10 cellular contexts compared by ENCODE assay signal in the genomic region with DNA sequence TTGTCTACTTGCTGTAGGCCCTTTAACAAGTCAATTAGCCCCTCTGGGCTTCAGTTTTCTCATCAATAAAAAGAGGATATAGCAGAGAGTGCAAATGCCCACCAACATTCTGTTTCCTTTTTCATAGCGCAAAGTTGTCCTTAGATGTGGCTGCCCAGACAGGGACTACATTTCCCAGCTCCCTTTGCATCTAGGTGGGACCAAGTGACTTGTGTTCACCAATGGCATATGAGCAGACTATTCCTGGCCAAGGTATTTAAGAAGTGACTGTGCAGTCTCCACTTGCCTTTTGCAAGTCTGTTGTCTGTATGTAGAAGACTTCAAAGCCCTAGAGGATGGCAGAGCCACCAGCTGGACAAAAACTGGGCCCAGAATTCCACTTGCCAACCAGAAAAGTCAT. TPM values are rescaled to one million over a fixed set of nuclear protein-coding genes. Genes with fewer than 3 reads are reported as not detected.
DNase-seq lines count a peak whose midpoint lies in the region; ATAC-seq, FAIRE-seq and TF ChIP-seq lines count a peak whose summit lies in the region.
"Had no signal": no experiment of that assay in that cellular context is flagged by ENCODE, and none has a peak within 500 bp of the region (broad histone marks: within the 10 kb centered on the region; RNA-seq: fewer than 3 reads in every experiment).

No MANE protein-coding gene starts in this region.

- TF ChIP-seq CTCF in prostate gland (IDR thresholded peaks at IDR 0.05): no peak

- H3K4me3 ChIP-seq in prostate gland: no peak overlapping the region
- H3K4me3 ChIP-seq: suprapubic skin had no signal

- H3K36me3 ChIP-seq in prostate gland: no peaks in the 10 kb centered on the region
- H3K36me3 ChIP-seq: suprapubic skin had no signal

- FAIRE-seq in GM12891 (lab: Jason Lieb, UNC): peak; percentile 59

- peak; percentile 66 for ATAC-seq in HG03095 (IDR thresholded peaks at IDR 0.05; ENCODE audit: unreplicated experiment)
- no peak for ATAC-seq in GM21786 (IDR thresholded peaks at IDR 0.05; ENCODE audit: unreplicated experiment)
- ATAC-seq in HG03108 (IDR thresholded peaks at IDR 0.05; ENCODE audit: unreplicated experiment): no peak

- no peaks in the 10 kb centered on the region for H3K36me3 Mint-ChIP-seq in activated CD4-positive, alpha-beta memory T cell treated with anti-CD3 and anti-CD28 coated beads, Interleukin-2, amount 10 ng/mL, durations not matched to agents 7 days and 5 days (ENCODE audit: low read depth)

- H3K27me3 ChIP-seq in prostate gland (replicated peaks; ENCODE audit: insufficient read depth): no peaks in the 10 kb centered on the region
- H3K27me3 ChIP-seq: suprapubic skin had no signal

- H3K27ac Mint-ChIP-seq in activated CD4-positive, alpha-beta memory T cell treated with anti-CD3 and anti-CD28 coated beads, Interleukin-2, amount 10 ng/mL, durations not matched to agents 7 days and 5 days: no peak overlapping the region

- H3K27me3 Mint-ChIP-seq in activated CD4-positive, alpha-beta memory T cell treated with anti-CD3 and anti-CD28 coated beads, Interleukin-2, amount 10 ng/mL, durations not matched to agents 7 days and 5 days: peaks cover 17% of the 10 kb centered on the region

- no peak overlapping the region for H3K4me3 Mint-ChIP-seq in activated CD4-positive, alpha-beta memory T cell treated with anti-CD3 and anti-CD28 coated beads, Interleukin-2, amount 10 ng/mL, durations not matched to agents 7 days and 5 days

- POLR2A ChIA-PET in activated CD4-positive, alpha-beta memory T cell treated with anti-CD3 and anti-CD28 coated beads, Interleukin-2, amount 10 ng/mL, durations not matched to agents 7 days and 5 days (lab: Charles Lee): interaction anchor here (1.0 kb wide), 1 partner anchor 10 kb away, joined by 3 read pairs; no protein-coding TSS in a partner anchor

- no peaks in the 10 kb centered on the region for H3K4me1 ChIP-seq in prostate gland (replicated peaks)
- H3K4me1 ChIP-seq: suprapubic skin had no signal

- DNase-seq in GM12891 (ENCODE audit: insufficient read length, low spot score) (no peak), lung microvascular endothelial cell (ENCODE audit: low read depth in 2 of 2) (peak; percentile 35 to 64), KG1 (lab: John Stamatoyannopoulos, UW) (no peak), prostate gland (ENCODE audit: low spot score) (no peak)
- DNase-seq in activated CD4-positive, alpha-beta memory T cell treated with anti-CD3 and anti-CD28 coated beads, Interleukin-2, amount 10 ng/mL, durations not matched to agents 7 days and 5 days: peak; percentile 19

- intact Hi-C loops in prostate gland (cut with DNase I): no loop called here

- CTCF ChIA-PET in activated CD4-positive, alpha-beta memory T cell treated with anti-CD3 and anti-CD28 coated beads, Interleukin-2, amount 10 ng/mL, durations not matched to agents 7 days and 5 days (lab: Charles Lee): interaction anchor here (0.5 to 1.9 kb wide), 2 partner anchors 11 to 122 kb away, joined by 3 to 5 read pairs; no protein-coding TSS in a partner anchor

- 69% methylated on average over 1 of the region's 1 CpG for WGBS in prostate gland

- no peak overlapping the region for H3K27ac ChIP-seq in prostate gland
- H3K27ac ChIP-seq: suprapubic skin had no signal

- H3K4me1 Mint-ChIP-seq in activated CD4-positive, alpha-beta memory T cell treated with anti-CD3 and anti-CD28 coated beads, Interleukin-2, amount 10 ng/mL, durations not matched to agents 7 days and 5 days: peaks cover 7% of the 10 kb centered on the region

- TF ChIP-seq POLR2A in GM12891 (IDR thresholded peaks at IDR 0.05; ENCODE audit: low read depth, low read length) (no peak), prostate gland (IDR thresholded peaks at IDR 0.05) (no peak)

- no peaks in the 10 kb centered on the region for H3K9me3 Mint-ChIP-seq in activated CD4-positive, alpha-beta memory T cell treated with anti-CD3 and anti-CD28 coated beads, Interleukin-2, amount 10 ng/mL, durations not matched to agents 7 days and 5 days

- no peaks in the 10 kb centered on the region for H3K9me3 ChIP-seq in prostate gland
- H3K9me3 ChIP-seq: suprapubic skin had no signal

TF ChIP-seq in GM12891, 5 proteins besides CTCF, POLR2A, EP300 and RAD21:
- no peak for TF ChIP-seq POU2F2 (IDR thresholded peaks at IDR 0.05; ENCODE audit: low read depth, low read length)
- no peak for TF ChIP-seq SPI1 (IDR thresholded peaks at IDR 0.05; ENCODE audit: low read depth, low read length)
- no peak for TF ChIP-seq PAX5 (IDR thresholded peaks at IDR 0.05; ENCODE audit: insufficient read depth, low read length, severe bottlenecking)
- no peak for TF ChIP-seq POLR2AphosphoS5 (IDR thresholded peaks at IDR 0.05; ENCODE audit: low read depth, low read length)
- no peak for TF ChIP-seq TAF1 (IDR thresholded peaks at IDR 0.05; ENCODE audit: low read depth, low read length)

RNA-seq across cellular contexts. Expression of a gene that starts 59.7 kb away (rescaled TPM):
- polyA plus RNA-seq in GM12891 (2012; ENCODE audit: low read depth, missing spikeins): not detected
- not detected for total RNA-seq in activated CD4-positive, alpha-beta memory T cell treated with anti-CD3 and anti-CD28 coated beads, Interleukin-2, amount 10 ng/mL, durations not matched to agents 7 days and 5 days
- total RNA-seq in lung microvascular endothelial cell: not detected in 2 replicates
- not detected for total RNA-seq in prostate gland
- total RNA-seq: mononuclear cell, suprapubic skin had no signal

Comparison
In these comparisons a context has a peak if more than half of its experiments do, and no peak if none do; other contexts are left out.
1. DNase-seq: peak in activated CD4-positive, alpha-beta memory T cell treated with anti-CD3 and anti-CD28 coated beads, Interleukin-2, amount 10 ng/mL, durations not matched to agents 7 days and 5 days (single experiment) and lung microvascular endothelial cell (2 of 2); none in GM12891 (single experiment), KG1 (single experiment) and prostate gland (single experiment).